ENCODE assay signal across 1 cellular context in genomic region chr3:12369598-12369997, GRCh38.
TF ChIP-seq lines count a peak whose summit lies in the region.

No MANE protein-coding gene starts in this region.

TF ChIP-seq in WTC11, 78 proteins besides CTCF, POLR2A, EP300 and RAD21 (continued from another document):
- TF ChIP-seq, protein P1, sequence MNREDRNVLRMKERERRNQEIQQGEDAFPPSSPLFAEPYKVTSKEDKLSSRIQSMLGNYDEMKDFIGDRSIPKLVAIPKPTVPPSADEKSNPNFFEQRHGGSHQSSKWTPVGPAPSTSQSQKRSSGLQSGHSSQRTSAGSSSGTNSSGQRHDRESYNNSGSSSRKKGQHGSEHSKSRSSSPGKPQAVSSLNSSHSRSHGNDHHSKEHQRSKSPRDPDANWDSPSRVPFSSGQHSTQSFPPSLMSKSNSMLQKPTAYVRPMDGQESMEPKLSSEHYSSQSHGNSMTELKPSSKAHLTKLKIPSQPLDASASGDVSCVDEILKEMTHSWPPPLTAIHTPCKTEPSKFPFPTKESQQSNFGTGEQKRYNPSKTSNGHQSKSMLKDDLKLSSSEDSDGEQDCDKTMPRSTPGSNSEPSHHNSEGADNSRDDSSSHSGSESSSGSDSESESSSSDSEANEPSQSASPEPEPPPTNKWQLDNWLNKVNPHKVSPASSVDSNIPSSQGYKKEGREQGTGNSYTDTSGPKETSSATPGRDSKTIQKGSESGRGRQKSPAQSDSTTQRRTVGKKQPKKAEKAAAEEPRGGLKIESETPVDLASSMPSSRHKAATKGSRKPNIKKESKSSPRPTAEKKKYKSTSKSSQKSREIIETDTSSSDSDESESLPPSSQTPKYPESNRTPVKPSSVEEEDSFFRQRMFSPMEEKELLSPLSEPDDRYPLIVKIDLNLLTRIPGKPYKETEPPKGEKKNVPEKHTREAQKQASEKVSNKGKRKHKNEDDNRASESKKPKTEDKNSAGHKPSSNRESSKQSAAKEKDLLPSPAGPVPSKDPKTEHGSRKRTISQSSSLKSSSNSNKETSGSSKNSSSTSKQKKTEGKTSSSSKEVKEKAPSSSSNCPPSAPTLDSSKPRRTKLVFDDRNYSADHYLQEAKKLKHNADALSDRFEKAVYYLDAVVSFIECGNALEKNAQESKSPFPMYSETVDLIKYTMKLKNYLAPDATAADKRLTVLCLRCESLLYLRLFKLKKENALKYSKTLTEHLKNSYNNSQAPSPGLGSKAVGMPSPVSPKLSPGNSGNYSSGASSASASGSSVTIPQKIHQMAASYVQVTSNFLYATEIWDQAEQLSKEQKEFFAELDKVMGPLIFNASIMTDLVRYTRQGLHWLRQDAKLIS (CRISPR knock-in tag; IDR thresholded peaks at IDR 0.05; ENCODE audit: borderline replicate concordance): no peak
- no peak for TF ChIP-seq USF2 (CRISPR knock-in tag; IDR thresholded peaks at IDR 0.05)
- no peak for TF ChIP-seq ZNF138 (CRISPR knock-in tag; conservative IDR thresholded peaks at IDR 0.05)
- TF ChIP-seq ERG (CRISPR knock-in tag; IDR thresholded peaks at IDR 0.05): no peak
- no peak for TF ChIP-seq TP53 (CRISPR knock-in tag; IDR thresholded peaks at IDR 0.05)
- TF ChIP-seq JAZF1 (CRISPR knock-in tag; IDR thresholded peaks at IDR 0.05): no peak
- no peak for TF ChIP-seq ZNF396 (CRISPR knock-in tag; IDR thresholded peaks at IDR 0.05; ENCODE audit: borderline replicate concordance)
